In genomic region chr14:90816686-90817436, GRCh38 we compare ENCODE assay signal across 9 cellular contexts. TPM values are rescaled to one million over a fixed set of nuclear protein-coding genes. Genes with fewer than 3 reads are reported as not detected.
A peak's percentile ranks its signal among the peaks of the same experiment; 100 is the strongest.
DNase-seq lines count a peak whose midpoint lies in the region; ATAC-seq and TF ChIP-seq lines count a peak whose summit lies in the region.
"Had no signal": no experiment of that assay in that cellular context is flagged by ENCODE, and none has a peak within 500 bp of the region (broad histone marks: within the 10 kb centered on the region; RNA-seq: fewer than 3 reads in every experiment).

No MANE protein-coding gene starts in this region.

- H3K14ac ChIP-seq in H9 (ENCODE audit: insufficient read depth, low read length), result peak overlapping the region; percentile 24

- no peaks in the 10 kb centered on the region for H4K20me1 ChIP-seq in H9 (ENCODE audit: control insufficient read depth, insufficient read depth, insufficient read length)
- no peaks in the 10 kb centered on the region for H4K20me1 ChIP-seq in hepatocyte (ENCODE audit: insufficient read depth, poor library complexity, severe bottlenecking)

- no peak overlapping the region for H2BK120ac ChIP-seq in H9 (ENCODE audit: low read depth, low read length, poor library complexity, severe bottlenecking)

- TF ChIP-seq EP300 in sigmoid colon (IDR thresholded peaks at IDR 0.05), result no peak

- no peak overlapping the region for H3K56ac ChIP-seq in H9 (ENCODE audit: insufficient read length, low read depth, low read length)

- H3K27ac ChIP-seq in H9 (ENCODE audit: insufficient read length, low read depth, low read length) (no peak overlapping the region), hepatocyte (no peak overlapping the region), sigmoid colon (peak overlapping the region in 3 of 4 donors; percentile 31 to 50 (median 47))

- H4K5ac ChIP-seq in H9 (ENCODE audit: insufficient read length, low read depth, low read length), result no peak overlapping the region

- H3K27me3 ChIP-seq in H9 (ENCODE audit: insufficient read depth, low read length) (no peaks in the 10 kb centered on the region), hepatocyte (no peaks in the 10 kb centered on the region), sigmoid colon (no peaks in the 10 kb centered on the region)

- peak overlapping the region; percentile 34 to 74 for H3K4me3 Mint-ChIP-seq in H9
- H3K4me3 Mint-ChIP-seq in activated T-cell treated with anti-CD3 and anti-CD28 coated beads, Interleukin-2, amount 50 U/mL, for 72 hours, result peak overlapping the region; percentile 26 to 69

- H3K9me3 Mint-ChIP-seq in H9, result peaks cover 3% of the 10 kb centered on the region in 2 experiments
- H3K9me3 Mint-ChIP-seq in activated T-cell treated with anti-CD3 and anti-CD28 coated beads, Interleukin-2, amount 50 U/mL, for 72 hours, result no peaks in the 10 kb centered on the region

- H3K4me2 ChIP-seq in H9 (ENCODE audit: insufficient read depth, insufficient read length, low read length) (peak overlapping the region; percentile 17), hepatocyte (peak overlapping the region; percentile 77)

- H2AK5ac ChIP-seq in H9 (ENCODE audit: insufficient read length, low read length), result no peak overlapping the region

- no peaks in the 10 kb centered on the region for H3K36me3 ChIP-seq in hepatocyte (replicated peaks; ENCODE audit: insufficient read depth, low read depth)
- H3K36me3 ChIP-seq in sigmoid colon, result no peaks in the 10 kb centered on the region

- H2BK20ac ChIP-seq in H9 (ENCODE audit: low read depth, low read length, poor library complexity, severe bottlenecking), result no peak overlapping the region

- H4K8ac ChIP-seq in H9 (replicated peaks; ENCODE audit: insufficient read length, low read depth, low read length), result no peak overlapping the region

- no peak overlapping the region for H3K9ac ChIP-seq in H9 (ENCODE audit: extremely low read depth, insufficient read length, low read length)

- H3K4me1 ChIP-seq in H9 (ENCODE audit: insufficient read depth, low read length), result no peaks in the 10 kb centered on the region
- no peaks in the 10 kb centered on the region for H3K4me1 ChIP-seq in hepatocyte (ENCODE audit: insufficient read depth)
- peaks cover 0 to 20% (median 17%) of the 10 kb centered on the region in 4 donors for H3K4me1 ChIP-seq in sigmoid colon

- H3K27me3 Mint-ChIP-seq in H9 (ENCODE audit: low read depth), result peaks cover 29% of the 10 kb centered on the region
- peaks cover 21% of the 10 kb centered on the region for H3K27me3 Mint-ChIP-seq in activated T-cell treated with anti-CD3 and anti-CD28 coated beads, Interleukin-2, amount 50 U/mL, for 72 hours (ENCODE audit: low read depth)

- WGBS in H9 (ENCODE audit: extremely low coverage, insufficient read length, low lambda C conversion rate), result no CpG with 5 or more reads among the region's 16 CpGs
- WGBS in hepatocyte (ENCODE audit: low lambda C conversion rate, missing lambda C conversion rate), result 86% methylated on average over 7 of the region's 16 CpGs
- WGBS in sigmoid colon, 2 donors, result 35 to 48% methylated on average over 16 of the region's 16 CpGs

- no peak overlapping the region for H3K4ac ChIP-seq in H9 (ENCODE audit: low read depth, low read length)

- H4K91ac ChIP-seq in H9 (ENCODE audit: insufficient read length, low read depth, low read length), result no peak overlapping the region

- H3K27ac Mint-ChIP-seq in H9, result no peak overlapping the region
- H3K27ac Mint-ChIP-seq in activated T-cell treated with anti-CD3 and anti-CD28 coated beads, Interleukin-2, amount 50 U/mL, for 72 hours, result no peak overlapping the region

- H3K79me2 ChIP-seq in H9 (ENCODE audit: insufficient read depth, low read length) (no peaks in the 10 kb centered on the region), hepatocyte (peaks cover 15% of the 10 kb centered on the region)

- H2BK5ac ChIP-seq in H9 (ENCODE audit: insufficient read length, low read length), result no peak overlapping the region

- no peak overlapping the region for H3K23ac ChIP-seq in H9 (ENCODE audit: insufficient read length, low read depth, low read length)

- no peak overlapping the region for H2BK15ac ChIP-seq in H9 (ENCODE audit: low read depth, low read length)

- no peak for TF ChIP-seq POLR2A in sigmoid colon (IDR thresholded peaks at IDR 0.05)

- intact Hi-C loops in sigmoid colon (cut with DNase I), result loop anchor here (2.0 to 5.0 kb wide), 4 partner anchors 58 to 516 kb away; no protein-coding TSS in a partner anchor

- H3K36me3 Mint-ChIP-seq in H9 (ENCODE audit: insufficient read depth in 1 of 3, low read depth in 3 of 3), result no peaks in the 10 kb centered on the region; a peak in 1 of 7 replicates
- no peaks in the 10 kb centered on the region for H3K36me3 Mint-ChIP-seq in activated T-cell treated with anti-CD3 and anti-CD28 coated beads, Interleukin-2, amount 50 U/mL, for 72 hours (ENCODE audit: insufficient read depth in 2 of 2)

- no peak for ATAC-seq in activated T-cell treated with anti-CD3 and anti-CD28 coated beads, Interleukin-2, amount 50 U/mL, for 72 hours (replicated peaks in 1 of 2)
- ATAC-seq in HG02571 (IDR thresholded peaks at IDR 0.05; ENCODE audit: unreplicated experiment), result no peak

- no peak overlapping the region for H2BK12ac ChIP-seq in H9 (ENCODE audit: insufficient read length, low read depth, low read length)

- H3K79me1 ChIP-seq in H9 (ENCODE audit: insufficient read depth, low read depth, low read length, poor library complexity, severe bottlenecking), result no peaks in the 10 kb centered on the region

- no peaks in the 10 kb centered on the region for H3K9me3 ChIP-seq in H9 (ENCODE audit: control insufficient read depth, low read depth, low read length)
- H3K9me3 ChIP-seq in hepatocyte (ENCODE audit: low read depth), result no peaks in the 10 kb centered on the region
- H3K9me3 ChIP-seq in sigmoid colon, result no peaks in the 10 kb centered on the region

- no peak overlapping the region for H3T11ph ChIP-seq in H9 (ENCODE audit: low read length)

- H3K4me1 Mint-ChIP-seq in H9, result peaks cover 5 to 8% of the 10 kb centered on the region in 2 experiments
- peaks cover 20% of the 10 kb centered on the region for H3K4me1 Mint-ChIP-seq in activated T-cell treated with anti-CD3 and anti-CD28 coated beads, Interleukin-2, amount 50 U/mL, for 72 hours (ENCODE audit: low read depth)

- DNase-seq in H9 (no peak), hepatocyte (ENCODE audit: low spot score) (no peak), sigmoid colon (no peak), NCI-H2227 (lab: John Stamatoyannopoulos, UW; ENCODE audit: unreplicated experiment) (no peak), GF-D8 (lab: John Stamatoyannopoulos, UW) (no peak)
- no peak for DNase-seq in activated T-cell treated with anti-CD3 and anti-CD28 coated beads, Interleukin-2, amount 50 U/mL, for 72 hours
- no peak for DNase-seq in NK-92 treated with Interleukin-12 subunit alpha and Interleukin-12 subunit beta, amount 100 ng/mL, for 24 hours (lab: John Stamatoyannopoulos, UW)
- DNase-seq: NCI-H2029 treated with DMSO at 0.1 percent for 48 hours had no signal

- H3K9me2 ChIP-seq in hepatocyte (replicated peaks; ENCODE audit: insufficient read depth), result no peaks in the 10 kb centered on the region

- no peak for TF ChIP-seq CTCF in H9 (conservative IDR thresholded peaks at IDR 0.05)
- no peak for TF ChIP-seq CTCF in hepatocyte (IDR thresholded peaks at IDR 0.05; ENCODE audit: poor library complexity)
- TF ChIP-seq CTCF in sigmoid colon (IDR thresholded peaks at IDR 0.05), result peak in 1 of 4 experiments; percentile 26

- H3K23me2 ChIP-seq in H9 (ENCODE audit: insufficient read length, low read depth, low read length, poor library complexity, severe bottlenecking), result peaks cover 4% of the 10 kb centered on the region

- H3K18ac ChIP-seq in H9 (ENCODE audit: insufficient read length, low read depth, low read length), result no peak overlapping the region

- H2AFZ ChIP-seq in H9 (ENCODE audit: low read length) (no peak overlapping the region), hepatocyte (no peak overlapping the region)

- H3K4me3 ChIP-seq in hepatocyte (no peak overlapping the region), sigmoid colon (peak overlapping the region in 3 of 4 donors; percentile 76 to 84 (median 81))

RNA-seq across cellular contexts. Expression of gene TTC7B, which starts 0.6 kb away (rescaled TPM):
- total RNA-seq in H9 (2021), result 30.3 and 33.7 TPM in 2 replicates
- 10 to 100 TPM in 1 of 2 donors, 1 to 10 TPM in 1; 9.2 to 10.7 TPM for total RNA-seq in activated T-cell treated with anti-CD3 and anti-CD28 coated beads, Interleukin-2, amount 50 U/mL, for 72 hours
- total RNA-seq in hepatocyte, result 10.7 and 16.1 TPM in 2 replicates
- 16.2 and 25.5 TPM in 2 replicates for polyA plus RNA-seq in hepatocyte
- 10 to 100 TPM; 46.8 to 70.9 (median 61.2) TPM for total RNA-seq in sigmoid colon
- polyA plus RNA-seq in sigmoid colon, result 1 to 10 TPM; 5.5 to 9.2 (median 6.0) TPM

Comparison
In these comparisons a context has a peak if more than half of its experiments do, and no peak if none do; other contexts are left out.
1. H3K27ac ChIP-seq: peak in sigmoid colon (3 of 4); none in H9 (single experiment) and hepatocyte (single experiment).